Comparison of ENCODE assay signal across 32 cellular contexts in the genomic region with DNA sequence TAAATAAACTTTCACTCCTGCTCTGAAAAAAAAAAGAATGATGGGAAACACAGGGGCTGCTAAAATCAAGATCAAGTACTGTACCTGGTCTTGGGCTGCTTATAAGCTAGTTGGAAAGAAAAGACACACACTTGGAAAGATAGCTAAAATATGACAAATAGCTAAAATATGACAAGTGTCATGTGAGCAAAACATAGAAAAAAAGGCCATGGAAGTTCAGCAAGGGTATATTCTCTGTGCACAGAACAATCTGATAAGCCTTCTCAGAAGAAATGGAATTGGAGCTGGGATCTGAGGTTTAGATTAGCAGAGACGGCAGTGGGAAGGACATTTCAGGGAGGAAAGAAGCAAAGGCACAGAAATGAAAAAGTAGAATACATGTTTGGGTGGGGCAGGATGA.
"Had no signal": no experiment of that assay in that cellular context is flagged by ENCODE, and none has a peak within 500 bp of the region (broad histone marks: within the 10 kb centered on the region; RNA-seq: fewer than 3 reads in every experiment).

No MANE protein-coding gene starts in this region.

- FAIRE-seq: astrocyte, TTC549 had no signal

- H3K27me3 ChIP-seq: adrenal gland, body of pancreas, brain microvascular endothelial cell, breast epithelium had no signal

- DNase-seq: activated B cell treated with CpG ODN at 0.5 μM for 24 hours; activated CD4-positive, alpha-beta memory T cell treated with anti-CD3 and anti-CD28 coated beads for 36 hours; activated CD4-positive, alpha-beta T cell treated with anti-CD3 and anti-CD28 coated beads for 4 hours; activated CD4-positive, alpha-beta T cell treated with anti-CD3 and anti-CD28 coated beads, Interleukin-2, amount 10 ng/mL, durations not matched to agents 24 days and 14 days; activated CD4-positive, alpha-beta T cell treated with anti-CD3 and anti-CD28 coated beads, Interleukin-2, amount 50 U/mL, for 1 hour; activated CD4-positive, alpha-beta T cell treated with anti-CD3 and anti-CD28 coated beads, Interleukin-2, amount 50 U/mL, for 4 hours; activated CD4-positive, CD25-positive, alpha-beta regulatory T cell treated with anti-CD3 and anti-CD28 coated beads, Interleukin-2, amount 50 U/mL, for 72 hours; activated CD8-positive, alpha-beta memory T cell treated with anti-CD3 and anti-CD28 coated beads, Interleukin-2, amount 50 U/mL, for 4 hours; activated CD8-positive, alpha-beta T cell treated with anti-CD3 and anti-CD28 coated beads for 36 hours; activated effector memory CD4-positive, alpha-beta T cell treated with anti-CD3 and anti-CD28 coated beads, Interleukin-2, amount 50 U/mL, for 16 hours; activated gamma-delta T cell treated with Interleukin-2 at 50 U/mL for 16 hours; activated naive CD4-positive, alpha-beta T cell; activated naive CD4-positive, alpha-beta T cell treated with anti-CD3 and anti-CD28 coated beads, Interleukin-2, amount 10 ng/mL, durations not matched to agents 7 days and 5 days; activated naive CD8-positive, alpha-beta T cell treated with anti-CD3 and anti-CD28 coated beads for 36 hours; activated T-cell treated with anti-CD3 and anti-CD28 coated beads for 4 hours; activated T-cell treated with anti-CD3 and anti-CD28 coated beads, Interleukin-2, amount 50 U/mL, for 1 hour; activated T-cell treated with anti-CD3 and anti-CD28 coated beads, Interleukin-2, amount 50 U/mL, for 4 hours; activated T-cell treated with anti-CD3 and anti-CD28 coated beads, Interleukin-2, amount 50 U/mL, for 72 hours; adrenal gland; amniotic stem cell; aorta; body of pancreas; brain microvascular endothelial cell; central memory CD4-positive, alpha-beta T cell; T-helper 1 cell; T-helper 2 cell; T-helper 9 cell had no signal

- H3K4me1 ChIP-seq: adrenal gland, body of pancreas, breast epithelium had no signal

- ATAC-seq: activated CD8-positive, alpha-beta T cell treated with anti-CD3 and anti-CD28 coated beads for 36 hours; activated T-cell treated with anti-CD3 and anti-CD28 coated beads, Interleukin-2, amount 50 U/mL, for 4 hours; activated T-cell treated with anti-CD3 and anti-CD28 coated beads, Interleukin-2, amount 50 U/mL, for 72 hours; activated T-helper 17 cell treated with anti-CD3 and anti-CD28 coated beads, Interleukin-2, amount 50 U/mL, for 72 hours; body of pancreas had no signal

- H3K4me3 ChIP-seq: adrenal gland, body of pancreas, breast epithelium had no signal

- H3K27ac ChIP-seq: adrenal gland, body of pancreas, brain microvascular endothelial cell, breast epithelium, VCaP had no signal

- H3K9me3 ChIP-seq: adrenal gland, body of pancreas, breast epithelium had no signal

- H3K36me3 ChIP-seq: adrenal gland, brain microvascular endothelial cell, breast epithelium had no signal
